In the genomic region with DNA sequence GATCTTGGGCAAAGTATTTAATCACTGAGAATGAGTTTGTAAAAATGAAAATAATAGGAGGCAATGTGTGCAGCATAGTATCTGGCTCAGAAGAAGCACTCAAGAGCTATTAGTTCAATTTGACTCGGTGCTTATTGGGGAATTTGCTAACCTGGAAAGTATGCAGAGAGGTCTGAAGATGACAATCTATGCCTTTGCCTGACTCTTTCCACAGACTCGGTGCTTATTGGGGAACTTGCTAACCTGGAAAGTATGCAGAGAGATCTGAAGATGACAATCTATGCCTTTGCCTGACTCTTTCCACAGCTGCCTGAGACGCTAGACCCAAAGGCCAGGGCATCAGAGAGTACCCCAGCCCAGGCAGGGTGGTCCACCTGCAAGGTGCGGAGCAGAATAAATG, we compare ENCODE assay signal across 21 cellular contexts.
"Had no signal": no experiment of that assay in that cellular context is flagged by ENCODE, and none has a peak within 500 bp of the region (broad histone marks: within the 10 kb centered on the region; RNA-seq: fewer than 3 reads in every experiment).

No MANE protein-coding gene starts in this region.

- H3K27me3 ChIP-seq: colonic mucosa, gastroesophageal sphincter, testis had no signal

- H3K27ac ChIP-seq: colonic mucosa, esophagus squamous epithelium, gastroesophageal sphincter, spleen, testis, tibial nerve had no signal

- H3K4me3 ChIP-seq: colonic mucosa, esophagus squamous epithelium, gastroesophageal sphincter, lung, spleen, testis, tibial nerve had no signal

- H3K9me3 ChIP-seq: colonic mucosa, testis had no signal

- H3K36me3 ChIP-seq: colonic mucosa, esophagus squamous epithelium, gastroesophageal sphincter, spleen, tibial nerve had no signal

- DNase-seq: colonic mucosa; dermis blood vessel endothelial cell; esophagus squamous epithelium; foreskin fibroblast; glutamatergic neuron; kidney; left cardiac atrium; left ventricle myocardium superior; mesendoderm; naive B cell; spleen; stimulated activated CD4-positive, alpha-beta T cell treated with anti-CD3 and anti-CD28 coated beads, Interleukin-15, amount 100 ng/mL, for 24 hours; stimulated activated CD4-positive, alpha-beta T cell treated with anti-CD3 and anti-CD28 coated beads, Interleukin-1b, Interleukin-23, amount 100 ng/mL, for 48 hours; stimulated activated CD4-positive, alpha-beta T cell treated with anti-CD3 and anti-CD28 coated beads, Interleukin-4, amount 100 ng/mL, for 24 hours; stimulated activated naive B cell treated with anti-CD40 and anti-IgM and Interleukin-4, amounts not matched to agents 10 μg/mL and 1 μg/mL and 100 μg/mL, for 72 hours; stimulated activated naive CD8-positive, alpha-beta T cell treated with anti-CD3 and anti-CD28 coated beads, Interleukin-15, amount 100 ng/mL, for 72 hours; testis had no signal

- H3K4me1 ChIP-seq: colonic mucosa, esophagus squamous epithelium, gastroesophageal sphincter, spleen, testis, tibial nerve had no signal

- ATAC-seq: gastroesophageal sphincter; left cardiac atrium; left ventricle myocardium superior; sciatic nerve; stimulated activated naive B cell treated with anti-CD40 and anti-IgM and Interleukin-4, amounts not matched to agents 10 μg/mL and 1 μg/mL and 100 μg/mL, for 72 hours; stimulated activated naive CD8-positive, alpha-beta T cell treated with anti-CD3 and anti-CD28 coated beads, Interleukin-15, amount 100 ng/mL, for 72 hours had no signal
